In genomic region chr17:9484789-9485188, GRCh38 we compare ENCODE assay signal across 28 cellular contexts.
A peak's percentile ranks its signal among the peaks of the same experiment; 100 is the strongest.
DNase-seq lines count a peak whose midpoint lies in the region; ATAC-seq and TF ChIP-seq lines count a peak whose summit lies in the region.
"Had no signal": no experiment of that assay in that cellular context is flagged by ENCODE, and none has a peak within 500 bp of the region (broad histone marks: within the 10 kb centered on the region; RNA-seq: fewer than 3 reads in every experiment).

No MANE protein-coding gene starts in this region.

- no peak overlapping the region for H3K4me3 ChIP-seq in esophagus muscularis mucosa
- no peak overlapping the region for H3K4me3 ChIP-seq in retinal pigment epithelial cell (ENCODE audit: low read length)
- H3K4me3 ChIP-seq: breast epithelium, testis had no signal

- intact Hi-C loops in esophagus muscularis mucosa (cut with DNase I), result no loop called here

- no peak for ATAC-seq in GM18870 (IDR thresholded peaks at IDR 0.05; ENCODE audit: unreplicated experiment)
- no peak for ATAC-seq in GM19023 (IDR thresholded peaks at IDR 0.05; ENCODE audit: unreplicated experiment)
- ATAC-seq: HCT116; natural killer cell; PC-3; stimulated activated naive CD8-positive, alpha-beta T cell treated with anti-CD3 and anti-CD28 coated beads, Interleukin-15, Interleukin-2, amounts not matched to agents 100 U/mL and 50 U/mL, for 24 hours; WTC11 had no signal

- DNase-seq in GM03348 (ENCODE audit: low spot score), result peak; percentile 50
- DNase-seq in amniotic epithelial cell (ENCODE audit: low read depth), result peak; percentile 27
- DNase-seq in esophagus muscularis mucosa (ENCODE audit: extremely low spot score), result peak; percentile 86
- DNase-seq in retinal pigment epithelial cell (ENCODE audit: low read depth), result peak; percentile 0
- DNase-seq in NCI-H526 treated with DMSO at 0.1 percent for 48 hours (lab: John Stamatoyannopoulos, UW), result no peak
- DNase-seq: activated CD4-positive, alpha-beta T cell treated with anti-CD3 and anti-CD28 coated beads, Interleukin-2, amount 50 U/mL, for 1 hour; activated naive CD4-positive, alpha-beta T cell; activated T-cell treated with anti-CD3 and anti-CD28 coated beads, Interleukin-2, amount 50 U/mL, for 48 hours; CD4-positive, alpha-beta T cell; Kasumi-1; midbrain; natural killer cell; NCI-H1694; NCI-H2171; NCI-H510A treated with DMSO at 0.1 percent for 48 hours; NK-92 treated with Interleukin-12 subunit alpha and Interleukin-12 subunit beta, amount 100 ng/mL, for 24 hours; PC-3; SHP77 treated with DMSO at 0.1 percent for 48 hours; stimulated activated naive CD8-positive, alpha-beta T cell treated with anti-CD3 and anti-CD28 coated beads, Interleukin-15, Interleukin-2, amounts not matched to agents 100 U/mL and 50 U/mL, for 24 hours; SW 1271; T-helper 9 cell; testis had no signal

- no peak for TF ChIP-seq EP300 in esophagus muscularis mucosa (IDR thresholded peaks at IDR 0.05)

- peaks cover 3 to 13% (median 6%) of the 10 kb centered on the region in 4 donors for H3K36me3 ChIP-seq in esophagus muscularis mucosa
- H3K36me3 ChIP-seq: breast epithelium had no signal

- TF ChIP-seq CTCF in esophagus muscularis mucosa (IDR thresholded peaks at IDR 0.05) (no peak), retinal pigment epithelial cell (conservative IDR thresholded peaks at IDR 0.05; ENCODE audit: low read depth, low read length) (no peak)

- H3K27ac ChIP-seq in esophagus muscularis mucosa (replicated peaks in 1 of 4), result no peak overlapping the region
- H3K27ac ChIP-seq: breast epithelium, HL-60, testis had no signal

- H3K27me3 ChIP-seq in esophagus muscularis mucosa, result no peaks in the 10 kb centered on the region
- H3K27me3 ChIP-seq: breast epithelium, testis had no signal

- no peaks in the 10 kb centered on the region for H3K9me3 ChIP-seq in esophagus muscularis mucosa
- H3K9me3 ChIP-seq: breast epithelium, testis had no signal

- H3K4me1 ChIP-seq in esophagus muscularis mucosa, result no peaks in the 10 kb centered on the region
- H3K4me1 ChIP-seq: breast epithelium, testis had no signal

- no peak for TF ChIP-seq POLR2A in esophagus muscularis mucosa (IDR thresholded peaks at IDR 0.05; ENCODE audit: low read depth)

- 84% methylated on average over 2 of the region's 2 CpGs for WGBS in esophagus muscularis mucosa
